8 cellular contexts compared by ENCODE assay signal in genomic region chr20:49483706-49484101, GRCh38. TPM values are rescaled to one million over a fixed set of nuclear protein-coding genes. Genes with fewer than 3 reads are reported as not detected.
DNase-seq lines count a peak whose midpoint lies in the region; ATAC-seq and TF ChIP-seq lines count a peak whose summit lies in the region.
"Had no signal": no experiment of that assay in that cellular context is flagged by ENCODE, and none has a peak within 500 bp of the region (broad histone marks: within the 10 kb centered on the region; RNA-seq: fewer than 3 reads in every experiment).

No MANE protein-coding gene starts in this region.

- peak; percentile 32 for ATAC-seq in stimulated activated memory B cell treated with anti-CD40 and anti-IgM and Interleukin-4, amounts not matched to agents 10 μg/mL and 1 μg/mL and 100 μg/mL, for 72 hours

- H3K56ac ChIP-seq in H9 (ENCODE audit: insufficient read length, low read depth, low read length), result no peak overlapping the region

- peaks cover 14% of the 10 kb centered on the region for H3K23me2 ChIP-seq in H9 (ENCODE audit: insufficient read length, low read depth, low read length, poor library complexity, severe bottlenecking)

- no peak overlapping the region for H2AFZ ChIP-seq in H9 (ENCODE audit: low read length)

- H2BK20ac ChIP-seq in H9 (ENCODE audit: low read depth, low read length, poor library complexity, severe bottlenecking), result no peak overlapping the region

- no peak overlapping the region for H2AK5ac ChIP-seq in H9 (ENCODE audit: insufficient read length, low read length)

- no peak overlapping the region for H3K4ac ChIP-seq in H9 (ENCODE audit: low read depth, low read length)

- H3K27ac Mint-ChIP-seq in H9, result no peak overlapping the region
- no peak overlapping the region for H3K27ac Mint-ChIP-seq in stimulated activated memory B cell treated with anti-CD40 and anti-IgM and Interleukin-4, amounts not matched to agents 10 μg/mL and 1 μg/mL and 100 μg/mL, for 72 hours

- H2BK5ac ChIP-seq in H9 (ENCODE audit: insufficient read length, low read length), result no peak overlapping the region

- no peaks in the 10 kb centered on the region for H3K79me1 ChIP-seq in H9 (ENCODE audit: insufficient read depth, low read depth, low read length, poor library complexity, severe bottlenecking)

- H2BK120ac ChIP-seq in H9 (ENCODE audit: low read depth, low read length, poor library complexity, severe bottlenecking), result no peak overlapping the region

- H3T11ph ChIP-seq in H9 (ENCODE audit: low read length), result no peak overlapping the region

- H4K91ac ChIP-seq in H9 (ENCODE audit: insufficient read length, low read depth, low read length), result no peak overlapping the region

- peaks cover 2 to 7% of the 10 kb centered on the region in 2 experiments; a peak in 2 of 4 replicates for H3K4me1 Mint-ChIP-seq in H9
- H3K4me1 Mint-ChIP-seq in stimulated activated memory B cell treated with anti-CD40 and anti-IgM and Interleukin-4, amounts not matched to agents 10 μg/mL and 1 μg/mL and 100 μg/mL, for 72 hours, result peaks cover 14% of the 10 kb centered on the region

- no peaks in the 10 kb centered on the region for H3K4me1 ChIP-seq in H9 (ENCODE audit: insufficient read depth, low read length)
- no peaks in the 10 kb centered on the region for H3K4me1 ChIP-seq in iPS-20b (ENCODE audit: insufficient read depth, low read length)

- no peak overlapping the region for H2BK12ac ChIP-seq in H9 (ENCODE audit: insufficient read length, low read depth, low read length)

- POLR2A ChIA-PET in GM10248 (lab: Yijun Ruan, JAX), result no interaction called here

- H3K27me3 ChIP-seq in H9 (ENCODE audit: insufficient read depth, low read length) (no peaks in the 10 kb centered on the region; the same call in 1 of the 2 replicates), WERI-Rb-1 (ENCODE audit: insufficient read depth, low read depth, severe bottlenecking) (no peaks in the 10 kb centered on the region), iPS-20b (ENCODE audit: insufficient read depth, low read length) (peaks cover 59% of the 10 kb centered on the region)

- H3K4me3 ChIP-seq in WERI-Rb-1 (ENCODE audit: low read depth, low read length) (peak overlapping the region; percentile 70), iPS-20b (ENCODE audit: low read length) (peak overlapping the region; percentile 69)

- no peaks in the 10 kb centered on the region for H3K9me3 ChIP-seq in H9 (ENCODE audit: control insufficient read depth, low read depth, low read length)
- H3K9me3 ChIP-seq in WERI-Rb-1 (ENCODE audit: severe bottlenecking), result no peaks in the 10 kb centered on the region
- H3K9me3 ChIP-seq in iPS-20b (ENCODE audit: insufficient read depth, low read depth, low read length), result no peaks in the 10 kb centered on the region
- H3K9me3 ChIP-seq: lower lobe of right lung had no signal

- no peak overlapping the region for H2BK15ac ChIP-seq in H9 (ENCODE audit: low read depth, low read length)

- no CpG with 5 or more reads among the region's 37 CpGs for WGBS in H9 (ENCODE audit: extremely low coverage, insufficient read length, low lambda C conversion rate)

- H4K5ac ChIP-seq in H9 (ENCODE audit: insufficient read length, low read depth, low read length), result no peak overlapping the region

- no peak overlapping the region for H3K23ac ChIP-seq in H9 (ENCODE audit: insufficient read length, low read depth, low read length)

- peak overlapping the region; percentile 54 to 78 for H3K4me3 Mint-ChIP-seq in H9
- no peak overlapping the region for H3K4me3 Mint-ChIP-seq in stimulated activated memory B cell treated with anti-CD40 and anti-IgM and Interleukin-4, amounts not matched to agents 10 μg/mL and 1 μg/mL and 100 μg/mL, for 72 hours

- no peak for TF ChIP-seq CTCF in H9 (conservative IDR thresholded peaks at IDR 0.05)
- no peak for TF ChIP-seq CTCF in WERI-Rb-1 (IDR thresholded peaks at IDR 0.05; ENCODE audit: low read depth, low read length)
- no peak for TF ChIP-seq CTCF in GM10248 (IDR thresholded peaks at IDR 0.05; ENCODE audit: control extremely low read depth, extremely low read depth, low read depth, missing control alignments)

- H3K27ac ChIP-seq in H9 (ENCODE audit: insufficient read length, low read depth, low read length) (no peak overlapping the region), WERI-Rb-1 (peak overlapping the region; percentile 87), iPS-20b (ENCODE audit: low read length) (no peak overlapping the region)
- H3K27ac ChIP-seq: lower lobe of right lung had no signal

- CTCF ChIA-PET in GM10248 (lab: Yijun Ruan, JAX), result interaction anchor here (0.8 to 1.9 kb wide), 6 partner anchors 10 to 99 kb away, joined by 3 to 13 read pairs (median 4); no protein-coding TSS in a partner anchor

- H3K9ac ChIP-seq in H9 (ENCODE audit: extremely low read depth, insufficient read length, low read length) (no peak overlapping the region), iPS-20b (ENCODE audit: low read depth, low read length) (no peak overlapping the region)

- H3K18ac ChIP-seq in H9 (ENCODE audit: insufficient read length, low read depth, low read length), result no peak overlapping the region

- DNase-seq in H9 (peak; percentile 45), WERI-Rb-1 (no peak), GM10248 (ENCODE audit: extremely low spot score) (no peak), Kasumi-1 (lab: John Stamatoyannopoulos, UW) (no peak), DMS153 treated with DMSO at 0.1 percent for 48 hours (lab: John Stamatoyannopoulos, UW; ENCODE audit: unreplicated experiment) (no peak)

- H3K27me3 Mint-ChIP-seq in H9 (ENCODE audit: low read depth), result peaks cover 61% of the 10 kb centered on the region
- peaks cover 96% of the 10 kb centered on the region for H3K27me3 Mint-ChIP-seq in stimulated activated memory B cell treated with anti-CD40 and anti-IgM and Interleukin-4, amounts not matched to agents 10 μg/mL and 1 μg/mL and 100 μg/mL, for 72 hours

- peak overlapping the region; percentile 69 for H3K4me2 ChIP-seq in H9 (ENCODE audit: insufficient read depth, insufficient read length, low read length)

- H3K9me3 Mint-ChIP-seq in H9, result no peaks in the 10 kb centered on the region; a peak in 1 of 5 replicates
- H3K9me3 Mint-ChIP-seq in stimulated activated memory B cell treated with anti-CD40 and anti-IgM and Interleukin-4, amounts not matched to agents 10 μg/mL and 1 μg/mL and 100 μg/mL, for 72 hours, result no peaks in the 10 kb centered on the region

- no peaks in the 10 kb centered on the region for H3K79me2 ChIP-seq in H9 (ENCODE audit: insufficient read depth, low read length)

- no peak overlapping the region for H4K8ac ChIP-seq in H9 (replicated peaks; ENCODE audit: insufficient read length, low read depth, low read length)

- H3K36me3 ChIP-seq in WERI-Rb-1 (peaks cover 24% of the 10 kb centered on the region), iPS-20b (ENCODE audit: insufficient read depth, low read depth, low read length) (no peaks in the 10 kb centered on the region)
- H3K36me3 ChIP-seq: lower lobe of right lung had no signal

- no peak overlapping the region for H3K14ac ChIP-seq in H9 (ENCODE audit: insufficient read depth, low read length)

- H3K36me3 Mint-ChIP-seq in H9 (ENCODE audit: insufficient read depth in 1 of 3, low read depth in 3 of 3), result peaks cover 0 to 5% (median 2%) of the 10 kb centered on the region in 3 experiments; a peak in 3 of 7 replicates
- no peaks in the 10 kb centered on the region for H3K36me3 Mint-ChIP-seq in stimulated activated memory B cell treated with anti-CD40 and anti-IgM and Interleukin-4, amounts not matched to agents 10 μg/mL and 1 μg/mL and 100 μg/mL, for 72 hours

- no peaks in the 10 kb centered on the region for H4K20me1 ChIP-seq in H9 (ENCODE audit: control insufficient read depth, insufficient read depth, insufficient read length)

RNA-seq across cellular contexts. Expression of gene KCNB1, which starts 1.2 kb away (rescaled TPM):
- 0.42 and 0.68 TPM in 2 replicates for total RNA-seq in H9 (2021)
